ENCODE assay signal across 1 cellular context in the genomic region with DNA sequence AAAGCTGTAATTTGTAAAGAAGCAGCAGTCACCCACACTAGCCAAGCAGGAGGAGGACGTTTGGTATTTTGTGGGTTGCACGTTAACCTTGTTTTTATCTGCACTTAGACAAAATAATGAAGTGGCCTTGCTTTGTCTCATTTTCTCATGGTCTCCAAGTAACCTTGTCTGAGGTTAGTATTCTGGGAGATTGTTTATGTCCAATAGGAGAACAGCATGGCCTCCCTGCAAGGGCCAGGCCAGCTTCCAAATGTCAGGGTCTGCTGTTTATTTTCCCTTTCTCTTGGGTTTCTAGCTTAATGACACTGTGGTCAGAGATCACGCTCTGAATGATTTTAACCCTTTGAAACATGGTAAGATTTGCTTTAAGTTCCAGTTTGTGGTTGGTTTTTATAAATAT.
TF ChIP-seq lines count a peak whose summit lies in the region.

No MANE protein-coding gene starts in this region.

TF ChIP-seq in K562, 482 proteins besides CTCF, POLR2A, EP300 and RAD21:
- TF ChIP-seq ZNF277 (CRISPR knock-in tag; IDR thresholded peaks at IDR 0.05; ENCODE audit: borderline replicate concordance) (no peak), ZNF253 (CRISPR knock-in tag; conservative IDR thresholded peaks at IDR 0.05) (no peak), KLF10 (CRISPR knock-in tag; IDR thresholded peaks at IDR 0.05) (no peak), AFF1 (IDR thresholded peaks at IDR 0.05; ENCODE audit: low read depth in 1 of 2, partially characterized antibody in 2 of 2) (no peak), ZBTB1 (CRISPR knock-in tag; IDR thresholded peaks at IDR 0.05; ENCODE audit: borderline replicate concordance, low read depth) (no peak)
